ENCODE assay signal across 8 cellular contexts in genomic region chr22:11131178-11131577, GRCh38.
A peak's percentile ranks its signal among the peaks of the same experiment; 100 is the strongest.
DNase-seq lines count a peak whose midpoint lies in the region; ATAC-seq and TF ChIP-seq lines count a peak whose summit lies in the region.
"Not testable (repeated sequence)": the region's sequence is repeated elsewhere in the genome, so short reads cannot be mapped to it uniquely, and the experiment has no call there.

No MANE protein-coding gene starts in this region.

- H3K27ac ChIP-seq in brain microvascular endothelial cell; right cardiac atrium (ENCODE audit: low read length); spleen; upper lobe of right lung: not testable (repeated sequence)

- DNase-seq in MG63: peak; percentile 0
- DNase-seq in activated CD8-positive, alpha-beta memory T cell treated with anti-CD3 and anti-CD28 coated beads, Interleukin-2, amount 50 U/mL, for 48 hours: peak; percentile 7
- peak; percentile 0 for DNase-seq in brain microvascular endothelial cell
- peak; percentile 27 for DNase-seq in Right ventricle myocardium superior
- DNase-seq in right cardiac atrium: peak; percentile 0 to 32 (median 24)
- DNase-seq in mesenteric fat pad (ENCODE audit: low spot score): peak; percentile 57
- peak; percentile 10 for DNase-seq in spleen
- peak; percentile 45 for DNase-seq in upper lobe of right lung

- 80% methylated on average over 3 of the region's 7 CpGs for WGBS in right cardiac atrium
- WGBS in spleen, 5 donors: 73 to 86% (median 79%) methylated on average over 3 to 4 of the region's 7 CpGs; no CpG with 5 or more reads in 1 of the 5 donors

- H3K27me3 ChIP-seq in MG63; brain microvascular endothelial cell (replicated peaks); right cardiac atrium (ENCODE audit: control insufficient read depth, insufficient read depth); spleen (replicated peaks in 1 of 7); upper lobe of right lung: not testable (repeated sequence)

- in situ Hi-C loops in brain microvascular endothelial cell (cut with HindIII; ENCODE audit: low pct_ligation_motif_present, low sequenced_read_pairs): not testable (repeated sequence)

- not testable (repeated sequence) for H3K9me3 ChIP-seq in MG63; right cardiac atrium (ENCODE audit: control insufficient read depth, low read length); spleen; upper lobe of right lung

- H3K4me3 ChIP-seq in MG63; brain microvascular endothelial cell (ENCODE audit: low read depth, low read length); right cardiac atrium (ENCODE audit: low read length); spleen; upper lobe of right lung: not testable (repeated sequence)

- TF ChIP-seq CTCF in brain microvascular endothelial cell (IDR thresholded peaks at IDR 0.05; ENCODE audit: low read depth, low read length, missing control alignments); spleen (IDR thresholded peaks at IDR 0.05 in 8 of 11, conservative IDR thresholded peaks at IDR 0.05 in 3 of 11); upper lobe of right lung (IDR thresholded peaks at IDR 0.05): not testable (repeated sequence)

- not testable (repeated sequence) for H3K4me1 ChIP-seq in right cardiac atrium (ENCODE audit: control insufficient read depth, insufficient read depth, low read length); spleen; upper lobe of right lung

- H3K36me3 ChIP-seq in MG63; brain microvascular endothelial cell (replicated peaks); spleen; upper lobe of right lung: not testable (repeated sequence)

- not testable (repeated sequence) for TF ChIP-seq POLR2A in spleen (IDR thresholded peaks at IDR 0.05)

- not testable (repeated sequence) for ATAC-seq in Right ventricle myocardium superior (ENCODE audit: poor library complexity); right cardiac atrium; upper lobe of right lung

- intact Hi-C loops in Right ventricle myocardium superior (cut with DNase I); right cardiac atrium (cut with DNase I); spleen (cut with DNase I; ENCODE audit: low total_unique reads); upper lobe of right lung (cut with DNase I): not testable (repeated sequence)

Comparison
In these comparisons a context has a peak if more than half of its experiments do, and no peak if none do; other contexts are left out.
1. DNase-seq: peak in every context shown above with its lines; median percentile 57 in mesenteric fat pad; 45 in upper lobe of right lung; 27 in Right ventricle myocardium superior; 24 in right cardiac atrium; 10 in spleen; 7 in activated CD8-positive, alpha-beta memory T cell treated with anti-CD3 and anti-CD28 coated beads, Interleukin-2, amount 50 U/mL, for 48 hours; 0 in MG63; 0 in brain microvascular endothelial cell.